In the genomic region with DNA sequence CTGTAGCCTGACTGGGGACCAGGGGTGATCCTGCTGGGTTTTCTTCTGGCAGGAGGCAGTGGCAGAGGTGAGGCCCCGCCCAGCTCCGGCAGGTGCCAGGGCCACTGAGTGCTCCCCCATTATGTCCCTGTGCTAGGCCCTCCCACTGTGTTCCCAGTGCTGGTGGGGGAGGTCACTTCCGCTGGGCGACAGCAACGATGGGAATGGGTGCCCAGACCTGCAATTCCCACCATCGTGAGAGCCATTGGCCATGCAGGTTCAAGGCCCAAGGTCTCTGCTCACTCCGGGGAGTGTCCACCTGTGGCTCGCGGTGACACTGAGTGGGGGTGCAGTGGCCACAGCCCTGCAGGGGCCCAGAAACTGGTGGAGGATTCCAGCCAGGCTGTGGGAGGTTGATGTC, we compare ENCODE assay signal across 1 cellular context.
A peak's percentile ranks its signal among the peaks of the same experiment; 100 is the strongest.
TF ChIP-seq lines count a peak whose summit lies in the region.

No MANE protein-coding gene starts in this region.

TF ChIP-seq in HepG2, 621 proteins besides CTCF, POLR2A, EP300 and RAD21 (continued from another document):
- TF ChIP-seq, protein P1, sequence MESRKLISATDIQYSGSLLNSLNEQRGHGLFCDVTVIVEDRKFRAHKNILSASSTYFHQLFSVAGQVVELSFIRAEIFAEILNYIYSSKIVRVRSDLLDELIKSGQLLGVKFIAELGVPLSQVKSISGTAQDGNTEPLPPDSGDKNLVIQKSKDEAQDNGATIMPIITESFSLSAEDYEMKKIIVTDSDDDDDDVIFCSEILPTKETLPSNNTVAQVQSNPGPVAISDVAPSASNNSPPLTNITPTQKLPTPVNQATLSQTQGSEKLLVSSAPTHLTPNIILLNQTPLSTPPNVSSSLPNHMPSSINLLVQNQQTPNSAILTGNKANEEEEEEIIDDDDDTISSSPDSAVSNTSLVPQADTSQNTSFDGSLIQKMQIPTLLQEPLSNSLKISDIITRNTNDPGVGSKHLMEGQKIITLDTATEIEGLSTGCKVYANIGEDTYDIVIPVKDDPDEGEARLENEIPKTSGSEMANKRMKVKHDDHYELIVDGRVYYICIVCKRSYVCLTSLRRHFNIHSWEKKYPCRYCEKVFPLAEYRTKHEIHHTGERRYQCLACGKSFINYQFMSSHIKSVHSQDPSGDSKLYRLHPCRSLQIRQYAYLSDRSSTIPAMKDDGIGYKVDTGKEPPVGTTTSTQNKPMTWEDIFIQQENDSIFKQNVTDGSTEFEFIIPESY (CRISPR knock-in tag; IDR thresholded peaks at IDR 0.05), result peak; percentile 84; the same call in 1 of the 2 replicates
- TF ChIP-seq HNF4A (CRISPR knock-in tag; IDR thresholded peaks at IDR 0.05) (peak; percentile 32; the same call in 1 of the 2 replicates), ZBTB38 (CRISPR knock-in tag; IDR thresholded peaks at IDR 0.05) (peak; percentile 68; the same call in 1 of the 2 replicates)
- TF ChIP-seq, protein P2, sequence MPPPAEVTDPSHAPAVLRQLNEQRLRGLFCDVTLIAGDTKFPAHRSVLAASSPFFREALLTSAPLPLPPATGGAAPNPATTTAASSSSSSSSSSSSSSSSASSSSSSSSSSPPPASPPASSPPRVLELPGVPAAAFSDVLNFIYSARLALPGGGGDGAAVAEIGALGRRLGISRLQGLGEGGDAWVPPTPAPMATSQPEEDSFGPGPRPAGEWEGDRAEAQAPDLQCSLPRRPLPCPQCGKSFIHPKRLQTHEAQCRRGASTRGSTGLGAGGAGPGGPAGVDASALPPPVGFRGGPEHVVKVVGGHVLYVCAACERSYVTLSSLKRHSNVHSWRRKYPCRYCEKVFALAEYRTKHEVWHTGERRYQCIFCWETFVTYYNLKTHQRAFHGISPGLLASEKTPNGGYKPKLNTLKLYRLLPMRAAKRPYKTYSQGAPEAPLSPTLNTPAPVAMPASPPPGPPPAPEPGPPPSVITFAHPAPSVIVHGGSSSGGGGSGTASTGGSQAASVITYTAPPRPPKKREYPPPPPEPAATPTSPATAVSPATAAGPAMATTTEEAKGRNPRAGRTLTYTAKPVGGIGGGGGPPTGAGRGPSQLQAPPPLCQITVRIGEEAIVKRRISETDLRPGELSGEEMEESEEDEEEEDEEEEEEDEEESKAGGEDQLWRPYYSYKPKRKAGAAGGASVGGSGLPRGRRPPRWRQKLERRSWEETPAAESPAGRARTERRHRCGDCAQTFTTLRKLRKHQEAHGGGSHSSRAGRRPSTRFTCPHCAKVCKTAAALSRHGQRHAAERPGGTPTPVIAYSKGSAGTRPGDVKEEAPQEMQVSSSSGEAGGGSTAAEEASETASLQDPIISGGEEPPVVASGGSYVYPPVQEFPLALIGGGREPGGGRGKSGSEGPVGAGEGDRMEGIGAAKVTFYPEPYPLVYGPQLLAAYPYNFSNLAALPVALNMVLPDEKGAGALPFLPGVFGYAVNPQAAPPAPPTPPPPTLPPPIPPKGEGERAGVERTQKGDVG (CRISPR knock-in tag; IDR thresholded peaks at IDR 0.05; ENCODE audit: borderline replicate concordance), result peak; percentile 47; the same call in 1 of the 2 replicates
TF ChIP-seq in HepG2: peak in this region for 11.
